Comparison of ENCODE assay signal across 7 cellular contexts in the genomic region with DNA sequence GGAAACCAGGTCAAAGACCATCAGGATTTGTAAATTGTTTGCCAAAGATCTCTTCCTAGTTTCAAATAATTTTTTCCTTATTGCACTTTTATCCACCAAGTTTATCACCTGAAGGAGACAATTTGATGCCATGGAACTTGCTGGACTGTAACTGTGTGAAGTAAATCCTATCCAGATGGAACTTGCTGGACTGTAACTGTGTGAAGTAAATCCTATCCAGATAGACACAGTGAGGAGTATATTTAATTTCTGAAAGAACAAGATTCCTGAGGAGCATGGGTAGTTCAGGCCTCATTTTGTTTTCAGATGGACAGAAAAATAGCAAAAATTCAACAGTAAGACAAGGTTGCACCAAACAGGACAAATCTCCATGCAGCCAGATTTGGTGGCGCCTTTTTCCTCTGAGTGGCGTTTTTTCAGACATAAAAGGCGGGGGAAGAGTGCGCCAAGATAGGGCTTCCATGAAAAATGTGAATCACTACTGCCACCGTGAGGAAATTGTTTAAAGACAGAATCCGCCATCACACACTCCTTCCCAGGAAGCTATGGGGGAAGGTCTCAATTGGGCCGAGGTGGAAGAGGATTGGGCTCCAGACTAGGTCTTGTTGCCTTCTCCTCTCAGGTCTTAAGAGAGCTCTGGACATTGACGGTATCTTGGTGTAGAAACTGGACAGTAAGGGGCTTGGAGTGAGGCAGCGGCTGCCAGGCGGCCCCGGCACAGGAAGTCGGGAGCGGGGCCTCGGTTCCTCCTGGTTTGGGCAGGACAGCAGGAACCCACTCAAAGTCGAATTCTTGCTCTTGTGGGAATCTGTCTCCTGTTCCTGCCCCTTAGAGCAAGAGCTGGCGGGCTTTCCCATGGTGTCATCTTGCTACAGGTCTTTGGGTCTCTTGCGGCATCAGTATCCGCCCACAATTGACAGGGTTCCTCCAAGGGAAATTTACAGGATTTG.
DNase-seq lines count a peak whose midpoint lies in the region; ATAC-seq lines count a peak whose summit lies in the region.

No MANE protein-coding gene starts in this region.

- ATAC-seq in GM19324 (IDR thresholded peaks at IDR 0.05; ENCODE audit: low FRiP score, unreplicated experiment) (peak; percentile 38), HG03442 (IDR thresholded peaks at IDR 0.05; ENCODE audit: unreplicated experiment) (no peak)

- peak overlapping the region in 3 of 5 donors; percentile 16 to 53 (median 51) for H3K9ac ChIP-seq in subcutaneous abdominal adipose tissue (ENCODE audit: low read length in 5 of 5)

- H3K27me3 ChIP-seq in effector memory CD4-positive, alpha-beta T cell (replicated peaks; ENCODE audit: control insufficient read depth, insufficient read depth, low read length, poor library complexity, severe bottlenecking) = no peaks in the 10 kb centered on the region
- peaks cover 0 to under 1% (median 0%) of the 10 kb centered on the region in 5 donors for H3K27me3 ChIP-seq in subcutaneous abdominal adipose tissue (ENCODE audit: control insufficient read depth in 5 of 5, insufficient read depth in 4 of 5, low read length in 5 of 5)

- H3K36me3 ChIP-seq in effector memory CD4-positive, alpha-beta T cell (ENCODE audit: control insufficient read depth, insufficient read depth, low read length) = no peaks in the 10 kb centered on the region
- no peaks in the 10 kb centered on the region for H3K36me3 ChIP-seq in subcutaneous abdominal adipose tissue (ENCODE audit: control insufficient read depth in 5 of 5, insufficient read depth in 5 of 5, low read length in 5 of 5)

- H3K4me3 ChIP-seq in effector memory CD4-positive, alpha-beta T cell (ENCODE audit: insufficient read depth, low read depth, low read length, poor library complexity, severe bottlenecking) = peak overlapping the region; percentile 51
- H3K4me3 ChIP-seq in subcutaneous abdominal adipose tissue (ENCODE audit: low read depth in 1 of 5, low read length in 5 of 5) = peak overlapping the region; percentile 65 to 73 (median 69)

- DNase-seq in NCI-H1694 treated with DMSO at 0.1 percent for 48 hours (lab: John Stamatoyannopoulos, UW) (peak; percentile 24), NCI-H128 (lab: John Stamatoyannopoulos, UW; ENCODE audit: unreplicated experiment) (no peak)
- DNase-seq in effector memory CD4-positive, alpha-beta T cell = peak in 1 of 3 donors; percentile 59
- no peak for DNase-seq in activated CD4-positive, alpha-beta T cell treated with anti-CD3 and anti-CD28 coated beads, Interleukin-2, amount 50 U/mL, for 1 hour

- H3K4me1 ChIP-seq in effector memory CD4-positive, alpha-beta T cell (ENCODE audit: control insufficient read depth, insufficient read depth, low read length, poor library complexity, severe bottlenecking) = no peaks in the 10 kb centered on the region
- peaks cover 2 to 21% (median 18%) of the 10 kb centered on the region in 5 donors for H3K4me1 ChIP-seq in subcutaneous abdominal adipose tissue (ENCODE audit: control insufficient read depth in 5 of 5, insufficient read depth in 5 of 5, low read length in 5 of 5)

- H3K27ac ChIP-seq in effector memory CD4-positive, alpha-beta T cell (ENCODE audit: insufficient read depth, low read length, poor library complexity, severe bottlenecking) = no peak overlapping the region
- no peak overlapping the region for H3K27ac ChIP-seq in subcutaneous abdominal adipose tissue (ENCODE audit: low read depth, low read length)

- no peaks in the 10 kb centered on the region for H3K9me3 ChIP-seq in effector memory CD4-positive, alpha-beta T cell (ENCODE audit: control insufficient read depth, low read length)
- H3K9me3 ChIP-seq in subcutaneous abdominal adipose tissue (ENCODE audit: control insufficient read depth in 5 of 5, low read length in 5 of 5) = no peaks in the 10 kb centered on the region
